In the genomic region with DNA sequence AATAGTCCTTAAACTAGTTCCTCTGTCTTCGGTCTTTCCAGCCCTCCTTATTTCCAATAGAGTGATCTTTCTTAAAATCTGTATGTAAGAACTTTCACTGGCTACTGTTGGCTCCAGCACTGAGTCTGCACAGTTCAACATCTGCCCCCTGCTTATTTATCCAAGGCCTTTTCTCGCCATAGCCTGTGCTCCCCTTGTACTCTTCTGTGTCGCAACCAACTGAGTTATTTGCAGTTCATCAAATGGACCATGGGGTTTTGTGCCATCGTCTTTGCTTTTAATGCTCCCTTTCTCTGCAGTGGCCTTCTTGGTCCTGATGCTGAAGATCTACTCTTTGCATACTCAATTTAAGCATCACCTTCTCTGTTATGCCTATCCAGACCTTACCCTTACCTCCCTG, we compare ENCODE assay signal across 8 cellular contexts.
"Had no signal": no experiment of that assay in that cellular context is flagged by ENCODE, and none has a peak within 500 bp of the region (broad histone marks: within the 10 kb centered on the region; RNA-seq: fewer than 3 reads in every experiment).

No MANE protein-coding gene starts in this region.

- ATAC-seq: GM12878 had no signal

- H3K4me3 ChIP-seq: GM12878 had no signal

- FAIRE-seq: G401.6, GM12878, GM12891, GM12892, GM18507, GM19239 had no signal

- DNase-seq: GDM1, GF-D8 had no signal
